Comparison of ENCODE assay signal across 18 cellular contexts in genomic region chr4:61428950-61429349, GRCh38.
A peak's percentile ranks its signal among the peaks of the same experiment; 100 is the strongest.
DNase-seq lines count a peak whose midpoint lies in the region; ATAC-seq and TF ChIP-seq lines count a peak whose summit lies in the region.
"Had no signal": no experiment of that assay in that cellular context is flagged by ENCODE, and none has a peak within 500 bp of the region (broad histone marks: within the 10 kb centered on the region; RNA-seq: fewer than 3 reads in every experiment).

No MANE protein-coding gene starts in this region.

- in situ Hi-C loops in G401 (cut with HindIII; ENCODE audit: low sequenced_read_pairs) (no loop called here), brain microvascular endothelial cell (cut with HindIII; ENCODE audit: low pct_ligation_motif_present, low sequenced_read_pairs) (no loop called here)

- H3K36me3 ChIP-seq in RWPE2 (ENCODE audit: low read depth) (no peaks in the 10 kb centered on the region), brain microvascular endothelial cell (replicated peaks) (no peaks in the 10 kb centered on the region)

- H3K4me3 ChIP-seq in RWPE2 (ENCODE audit: severe bottlenecking) (no peak overlapping the region), brain microvascular endothelial cell (ENCODE audit: low read depth, low read length) (no peak overlapping the region)
- H3K4me3 ChIP-seq: K562 had no signal

- ATAC-seq in RWPE2 (ENCODE audit: low read depth), result no peak
- no peak for ATAC-seq in GM21423 (IDR thresholded peaks at IDR 0.05; ENCODE audit: unreplicated experiment)
- ATAC-seq: HCT116, K562, Panc1, SK-N-SH treated with all-trans-retinoic acid at 6 μM for 48 hours had no signal

- no peak for TF ChIP-seq CTCF in RWPE2 (IDR thresholded peaks at IDR 0.05; ENCODE audit: poor library complexity, severe bottlenecking)
- TF ChIP-seq CTCF in brain microvascular endothelial cell (IDR thresholded peaks at IDR 0.05; ENCODE audit: low read depth, low read length, missing control alignments), result no peak

- H3K27me3 ChIP-seq in RWPE2 (ENCODE audit: insufficient read depth, poor library complexity, severe bottlenecking), result no peaks in the 10 kb centered on the region
- H3K27me3 ChIP-seq in brain microvascular endothelial cell (replicated peaks), result no peaks in the 10 kb centered on the region

- DNase-seq in HT-29 (ENCODE audit: low spot score), result peak; percentile 42
- peak; percentile 54 for DNase-seq in NCI-H146 (lab: John Stamatoyannopoulos, UW)
- no peak for DNase-seq in RWPE2 (ENCODE audit: low spot score)
- peak; percentile 85 for DNase-seq in pons (ENCODE audit: low spot score)
- DNase-seq in G401 (ENCODE audit: low spot score), result no peak
- DNase-seq in brain microvascular endothelial cell, result no peak
- DNase-seq: CD4-positive, CD25-positive, alpha-beta regulatory T cell; GDM1; MM.1S; NCI-H1048; NCI-H1417 treated with DMSO at 0.1 percent for 48 hours; NCI-H526; NK-92 treated with Interleukin-12 subunit alpha and Interleukin-12 subunit beta, amount 100 ng/mL, for 24 hours had no signal

- peaks cover 34% of the 10 kb centered on the region for H3K4me1 ChIP-seq in RWPE2 (ENCODE audit: insufficient read depth, poor library complexity, severe bottlenecking)

- H3K9me3 ChIP-seq in RWPE2 (ENCODE audit: severe bottlenecking), result no peaks in the 10 kb centered on the region

- peak overlapping the region; percentile 43 for H3K27ac ChIP-seq in RWPE2 (ENCODE audit: poor library complexity, severe bottlenecking)
- H3K27ac ChIP-seq in brain microvascular endothelial cell, result no peak overlapping the region

Comparison
In these comparisons a context has a peak if more than half of its experiments do, and no peak if none do; other contexts are left out.
1. DNase-seq: peak in HT-29 (single experiment), NCI-H146 (single experiment) and pons (single experiment); none in RWPE2 (single experiment), G401 (single experiment) and brain microvascular endothelial cell (single experiment).